In genomic region chrX:139738581-139738980, GRCh38 we compare ENCODE assay signal across 12 cellular contexts. TPM values are rescaled to one million over a fixed set of nuclear protein-coding genes. Genes with fewer than 3 reads are reported as not detected.
DNase-seq lines count a peak whose midpoint lies in the region; ATAC-seq, FAIRE-seq and TF ChIP-seq lines count a peak whose summit lies in the region.
"Had no signal": no experiment of that assay in that cellular context is flagged by ENCODE, and none has a peak within 500 bp of the region (broad histone marks: within the 10 kb centered on the region; RNA-seq: fewer than 3 reads in every experiment).

No MANE protein-coding gene starts in this region.

- FAIRE-seq in GM18507 (lab: Jason Lieb, UNC) = peak; percentile 29
- FAIRE-seq: D721Med had no signal

- H3K36me3 ChIP-seq in HUES48 (ENCODE audit: control insufficient read depth, insufficient read depth, low read length) (peaks cover 64% of the 10 kb centered on the region), kidney epithelial cell (ENCODE audit: control insufficient read depth, insufficient read depth, low read length) (no peaks in the 10 kb centered on the region), sigmoid colon (peaks cover 0 to 18% (median 0%) of the 10 kb centered on the region in 4 donors)

- no peak for TF ChIP-seq CTCF in activated CD8-positive, alpha-beta T cell treated with anti-CD3 and anti-CD28 coated beads for 36 hours (IDR thresholded peaks at IDR 0.05)
- TF ChIP-seq CTCF in kidney epithelial cell (IDR thresholded peaks at IDR 0.05; ENCODE audit: insufficient read depth, low read length, poor library complexity, severe bottlenecking) = no peak
- no peak for TF ChIP-seq CTCF in sigmoid colon (IDR thresholded peaks at IDR 0.05)

- POLR2A ChIA-PET in activated CD8-positive, alpha-beta T cell treated with anti-CD3 and anti-CD28 coated beads for 36 hours (lab: Charles Lee) = interaction anchor here (1.2 kb wide), 1 partner anchor 193 kb away, joined by 3 read pairs; no protein-coding TSS in a partner anchor

- no peaks in the 10 kb centered on the region for H3K27me3 ChIP-seq in HUES48 (ENCODE audit: control insufficient read depth, insufficient read depth, low read length)
- H3K27me3 ChIP-seq in kidney epithelial cell (ENCODE audit: control insufficient read depth, insufficient read depth, low read length) = no peaks in the 10 kb centered on the region
- H3K27me3 ChIP-seq in sigmoid colon = no peaks in the 10 kb centered on the region
- H3K27me3 ChIP-seq: spleen had no signal

- DNase-seq in GM18507 (ENCODE audit: extremely low spot score, insufficient read length, low read depth) = no peak
- no peak for DNase-seq in activated CD8-positive, alpha-beta T cell treated with anti-CD3 and anti-CD28 coated beads for 36 hours
- peak; percentile 5 for DNase-seq in kidney epithelial cell (ENCODE audit: low read depth)
- DNase-seq in medulla oblongata (ENCODE audit: extremely low spot score) = no peak
- DNase-seq in AG20443 (ENCODE audit: low spot score) = no peak
- DNase-seq in sigmoid colon = no peak
- DNase-seq: spleen had no signal

- no peaks in the 10 kb centered on the region for H3K9me3 ChIP-seq in HUES48 (ENCODE audit: control insufficient read depth, insufficient read depth, low read length)
- no peaks in the 10 kb centered on the region for H3K9me3 ChIP-seq in sigmoid colon
- H3K9me3 ChIP-seq: spleen had no signal

- ATAC-seq in activated CD8-positive, alpha-beta T cell treated with anti-CD3 and anti-CD28 coated beads for 36 hours = peak; percentile 37
- ATAC-seq in HG02884 (IDR thresholded peaks at IDR 0.05; ENCODE audit: unreplicated experiment) = no peak

- TF ChIP-seq POLR2A in sigmoid colon (IDR thresholded peaks at IDR 0.05) = no peak

- peaks cover 24% of the 10 kb centered on the region for H3K36me3 Mint-ChIP-seq in activated CD8-positive, alpha-beta T cell treated with anti-CD3 and anti-CD28 coated beads for 36 hours (ENCODE audit: low read depth)

- peak overlapping the region; percentile 48 for H3K27ac Mint-ChIP-seq in activated CD8-positive, alpha-beta T cell treated with anti-CD3 and anti-CD28 coated beads for 36 hours
- H3K27ac Mint-ChIP-seq: stimulated activated naive CD8-positive, alpha-beta T cell treated with anti-CD3 and anti-CD28 coated beads, Interleukin-15, Interleukin-2, amounts not matched to agents 100 ng/mL and 50 ng/mL, for 24 hours had no signal

- H3K4me1 Mint-ChIP-seq in activated CD8-positive, alpha-beta T cell treated with anti-CD3 and anti-CD28 coated beads for 36 hours (ENCODE audit: low read depth) = peaks cover 10% of the 10 kb centered on the region

- no peaks in the 10 kb centered on the region for H3K27me3 Mint-ChIP-seq in activated CD8-positive, alpha-beta T cell treated with anti-CD3 and anti-CD28 coated beads for 36 hours
- H3K27me3 Mint-ChIP-seq: stimulated activated naive CD8-positive, alpha-beta T cell treated with anti-CD3 and anti-CD28 coated beads, Interleukin-15, Interleukin-2, amounts not matched to agents 100 ng/mL and 50 ng/mL, for 24 hours had no signal

- intact Hi-C loops in activated CD8-positive, alpha-beta T cell treated with anti-CD3 and anti-CD28 coated beads for 36 hours (cut with micrococcal nuclease) = no loop called here
- intact Hi-C loops in sigmoid colon (cut with DNase I) = no loop called here

- H3K4me3 ChIP-seq in HUES48 (ENCODE audit: low read depth, low read length) (no peak overlapping the region), kidney epithelial cell (ENCODE audit: low read depth, low read length) (no peak overlapping the region), sigmoid colon (no peak overlapping the region)
- H3K4me3 ChIP-seq: PC-9, spleen had no signal

- H3K4me1 ChIP-seq in HUES48 (ENCODE audit: control insufficient read depth, insufficient read depth, low read length) (no peaks in the 10 kb centered on the region; the same call in 1 of the 2 replicates), sigmoid colon (no peaks in the 10 kb centered on the region)
- H3K4me1 ChIP-seq: spleen had no signal

- H3K9ac ChIP-seq in HUES48 (ENCODE audit: low read depth, low read length) = no peak overlapping the region

- H3K9me3 Mint-ChIP-seq in activated CD8-positive, alpha-beta T cell treated with anti-CD3 and anti-CD28 coated beads for 36 hours = no peaks in the 10 kb centered on the region
- H3K9me3 Mint-ChIP-seq: stimulated activated naive CD8-positive, alpha-beta T cell treated with anti-CD3 and anti-CD28 coated beads, Interleukin-15, Interleukin-2, amounts not matched to agents 100 ng/mL and 50 ng/mL, for 24 hours had no signal

- CTCF ChIA-PET in activated CD8-positive, alpha-beta T cell treated with anti-CD3 and anti-CD28 coated beads for 36 hours (lab: Charles Lee) = no interaction called here

- no peak overlapping the region for H3K4me3 Mint-ChIP-seq in activated CD8-positive, alpha-beta T cell treated with anti-CD3 and anti-CD28 coated beads for 36 hours
- H3K4me3 Mint-ChIP-seq: stimulated activated naive CD8-positive, alpha-beta T cell treated with anti-CD3 and anti-CD28 coated beads, Interleukin-15, Interleukin-2, amounts not matched to agents 100 ng/mL and 50 ng/mL, for 24 hours had no signal

- H3K27ac ChIP-seq in HUES48 (ENCODE audit: low read depth, low read length) (peak overlapping the region; percentile 21), sigmoid colon (no peak overlapping the region)
- H3K27ac ChIP-seq: PC-9, spleen had no signal

- TF ChIP-seq EP300 in sigmoid colon (IDR thresholded peaks at IDR 0.05) = no peak

RNA-seq across cellular contexts. Expression of gene MCF2, which starts 30.6 kb away (rescaled TPM):
- total RNA-seq in activated CD8-positive, alpha-beta T cell treated with anti-CD3 and anti-CD28 coated beads for 36 hours = under 1 TPM; 0.56 to 0.59 TPM
- total RNA-seq in kidney epithelial cell (not detected in 2 replicates), sigmoid colon (under 1 TPM in 3 of 4 donors, not detected in 1; 0.14 to 0.36 (median 0.16) TPM)
- polyA plus RNA-seq in sigmoid colon = under 1 TPM in 1 of 3 donors, not detected in 2; 0.16 TPM
- total RNA-seq: PC-9 had no signal
